Comparison of ENCODE assay signal across 1 cellular context in genomic region chr3:100630664-100631063, GRCh38.
TF ChIP-seq lines count a peak whose summit lies in the region.

No MANE protein-coding gene starts in this region.

TF ChIP-seq in H1, 55 proteins besides CTCF, POLR2A, EP300 and RAD21:
- TF ChIP-seq POU5F1 (IDR thresholded peaks at IDR 0.05; ENCODE audit: low read depth, low read length) (peak; percentile 59; the same call in 1 of the 2 replicates), SP1 (IDR thresholded peaks at IDR 0.05; ENCODE audit: low read depth, low read length) (no peak), HDAC2 (IDR thresholded peaks at IDR 0.05; ENCODE audit: borderline replicate concordance in 1 of 2, low read depth in 2 of 2, low read length in 2 of 2) (no peak), KDM4A (IDR thresholded peaks at IDR 0.05; ENCODE audit: low read depth, low read length, severe bottlenecking) (no peak), BCL11A (IDR thresholded peaks at IDR 0.05; ENCODE audit: low read depth in 2 of 2, low read length in 2 of 2) (no peak), CHD7 (IDR thresholded peaks at IDR 0.05; ENCODE audit: insufficient replicate concordance, low read length) (no peak), BACH1 (IDR thresholded peaks at IDR 0.05; ENCODE audit: low read length) (peak; percentile 86), MAFK (IDR thresholded peaks at IDR 0.05; ENCODE audit: low read depth, low read length) (peak; percentile 91), ZNF274 (IDR thresholded peaks at IDR 0.05; ENCODE audit: borderline replicate concordance, extremely low read depth, low read length) (no peak), JUND (IDR thresholded peaks at IDR 0.05; ENCODE audit: low read length) (peak; percentile 48; the same call in 1 of the 2 replicates)
TF ChIP-seq in H1: peak in this region for 4.
